15 cellular contexts compared by ENCODE assay signal in genomic region chr3:95351158-95351557, GRCh38.
"Had no signal": no experiment of that assay in that cellular context is flagged by ENCODE, and none has a peak within 500 bp of the region (broad histone marks: within the 10 kb centered on the region; RNA-seq: fewer than 3 reads in every experiment).

No MANE protein-coding gene starts in this region.

- ATAC-seq: activated T-cell treated with anti-CD3 and anti-CD28 coated beads, Interleukin-2, amount 50 U/mL, for 4 hours; gastrocnemius medialis; sciatic nerve; WTC11 had no signal

- H3K27ac ChIP-seq: adrenal gland, epithelial cell of prostate, gastrocnemius medialis, heart left ventricle, neural progenitor cell, ovary, suprapubic skin had no signal

- H3K36me3 ChIP-seq: adrenal gland, gastrocnemius medialis, heart left ventricle, neural progenitor cell, ovary, suprapubic skin had no signal

- H3K9me3 ChIP-seq: gastrocnemius medialis, heart left ventricle, ovary, suprapubic skin had no signal

- H3K4me1 ChIP-seq: adrenal gland, gastrocnemius medialis, heart left ventricle, neural progenitor cell, suprapubic skin had no signal

- DNase-seq: activated CD4-positive, alpha-beta memory T cell treated with anti-CD3 and anti-CD28 coated beads, Interleukin-2, amount 10 ng/mL, durations not matched to agents 7 days and 5 days; activated CD4-positive, alpha-beta T cell treated with anti-CD3 and anti-CD28 coated beads for 4 hours; activated effector memory CD4-positive, alpha-beta T cell treated with anti-CD3 and anti-CD28 coated beads, Interleukin-2, amount 50 U/mL, for 16 hours; activated T-cell treated with anti-CD3 and anti-CD28 coated beads, Interleukin-2, amount 50 U/mL, for 4 hours; adrenal gland; gastrocnemius medialis; heart left ventricle; immature natural killer cell; naive B cell; ovary had no signal

- H3K4me2 ChIP-seq: neural progenitor cell had no signal

- H3K9ac ChIP-seq: neural progenitor cell had no signal

- H3K4me3 ChIP-seq: adrenal gland, gastrocnemius medialis, heart left ventricle, neural progenitor cell, ovary, suprapubic skin had no signal

- H3K27me3 ChIP-seq: adrenal gland, gastrocnemius medialis, heart left ventricle, neural progenitor cell, suprapubic skin had no signal

- H2AFZ ChIP-seq: neural progenitor cell had no signal
